8 cellular contexts compared by ENCODE assay signal in genomic region chr1:99707535-99708142, GRCh38. TPM values are rescaled to one million over a fixed set of nuclear protein-coding genes. Genes with fewer than 3 reads are reported as not detected.
DNase-seq lines count a peak whose midpoint lies in the region; ATAC-seq, FAIRE-seq and TF ChIP-seq lines count a peak whose summit lies in the region.

No MANE protein-coding gene starts in this region.

- in situ Hi-C loops in K562 (cut with MboI): loop anchor here (10.0 kb wide), 1 partner anchor 523 kb away; no protein-coding TSS in a partner anchor

- POLR2A ChIA-PET in K562 (lab: Yijun Ruan, JAX): interaction anchor here (1.0 kb wide), 1 partner anchor 9 kb away, joined by 3 read pairs; no protein-coding TSS in a partner anchor

- no peak overlapping the region for H3K9ac ChIP-seq in K562 (ENCODE audit: insufficient read depth in 1 of 2, low read depth in 2 of 2, low read length in 2 of 2)

- WGBS in K562 (ENCODE audit: insufficient coverage, low coverage, missing lambda C conversion rate): 31% methylated on average over 4 of the region's 4 CpGs

- H3K79me2 ChIP-seq in K562 (ENCODE audit: control insufficient read depth, insufficient read depth, low read length): no peaks in the 10 kb centered on the region

- no peaks in the 10 kb centered on the region for H3K9me3 ChIP-seq in K562 (replicated peaks; ENCODE audit: control insufficient read depth, insufficient read depth, low read depth, low read length)

- no peaks in the 10 kb centered on the region for H4K20me1 ChIP-seq in K562 (replicated peaks; ENCODE audit: control insufficient read depth, insufficient read depth, low read length)

- no peak overlapping the region for H2AFZ ChIP-seq in K562 (ENCODE audit: low read depth, low read length)

- H3K9me1 ChIP-seq in K562 (ENCODE audit: control insufficient read depth, insufficient read depth, low read length): no peaks in the 10 kb centered on the region

- no TSS peak for BruUV-seq in K562 (replicated peaks; lab: Mats Ljungman, UMichigan)

- peak; percentile 52 for FAIRE-seq in K562 (lab: Jason Lieb, UNC)

- no peak overlapping the region for H3K27ac ChIP-seq in K562 (ENCODE audit: extremely low read depth, low read depth, low read length)

- H3K36me3 ChIP-seq in K562 (ENCODE audit: control insufficient read depth, insufficient read depth, low read length): peaks cover 73% of the 10 kb centered on the region

- no peak overlapping the region for H3K4me2 ChIP-seq in K562 (ENCODE audit: insufficient read depth, low read length)

- intact Hi-C loops in K562 (cut with micrococcal nuclease): loop anchor here (1.0 to 10.0 kb wide), 3 partner anchors 173 to 527 kb away; no protein-coding TSS in a partner anchor

- TF ChIP-seq POLR2A in K562 (conservative IDR thresholded peaks at IDR 0.05): no peak

- TF ChIP-seq RAD21 in K562 (CRISPR knock-in tag; conservative IDR thresholded peaks at IDR 0.05 in 1 of 2, IDR thresholded peaks at IDR 0.05 in 1 of 2): peak; percentile 83 to 87

- H3K4me1 ChIP-seq in K562 (replicated peaks in 1 of 2; ENCODE audit: control insufficient read depth in 2 of 2, insufficient read depth in 2 of 2, low read length in 2 of 2): peaks cover 2 to 6% of the 10 kb centered on the region in 2 experiments; a peak in 4 of 5 replicates

- no peak overlapping the region for H3K4me3 ChIP-seq in K562

- CTCF ChIA-PET in K562 (lab: Yijun Ruan, JAX; ENCODE audit: low intra/inter-chr PET ratio): interaction anchor here (0.8 kb wide), 1 partner anchor 528 kb away, joined by 5 read pairs; no protein-coding TSS in a partner anchor

- TF ChIP-seq CTCF in K562 (IDR thresholded peaks at IDR 0.05 in 2 of 3, conservative IDR thresholded peaks at IDR 0.05 in 1 of 3; ENCODE audit: insufficient read depth in 2 of 3, low read depth in 1 of 3, low read length in 3 of 3): peak; percentile 64 to 86 (median 86)

- ATAC-seq in HG02763 (IDR thresholded peaks at IDR 0.05; ENCODE audit: unreplicated experiment) (peak; percentile 65), K562 (peak; percentile 89)

- H3K27me3 ChIP-seq in K562 (ENCODE audit: control insufficient read depth in 2 of 2, insufficient read depth in 2 of 2, low read length in 2 of 2): no peaks in the 10 kb centered on the region

- DNase-seq in activated gamma-delta T cell treated with Interleukin-2 at 50 U/mL for 16 hours: peak; percentile 28
- DNase-seq in activated gamma-delta T cell (lab: John Stamatoyannopoulos, UW): no peak
- peak; percentile 8 for DNase-seq in NCI-H146 treated with DMSO at 0.1 percent for 48 hours (lab: John Stamatoyannopoulos, UW; ENCODE audit: unreplicated experiment)
- peak; percentile 9 for DNase-seq in T-helper 22 cell (ENCODE audit: low read depth)
- peak; percentile 56 to 74 (median 58) for DNase-seq in K562 (ENCODE audit: extremely low read depth in 1 of 4, low spot score in 3 of 4)
- DNase-seq in iPS-NIHi7 (ENCODE audit: extremely low spot score): peak; percentile 57
- peak; percentile 32 to 35 for DNase-seq in stimulated activated CD4-positive, alpha-beta T cell treated with anti-CD3 and anti-CD28 coated beads, Interleukin-15, amount 100 ng/mL, for 48 hours (ENCODE audit: low read depth in 2 of 2)

- TF ChIP-seq EP300 in K562 (IDR thresholded peaks at IDR 0.05; ENCODE audit: low read length): no peak

TF ChIP-seq in K562, 482 proteins besides CTCF, POLR2A, EP300 and RAD21 (continues in another document):
- TF ChIP-seq BRF1 (IDR thresholded peaks at IDR 0.05; ENCODE audit: borderline replicate concordance, extremely low read depth, insufficient read length) (no peak), ZNF655 (CRISPR knock-in tag; IDR thresholded peaks at IDR 0.05) (no peak), CHD2 (IDR thresholded peaks at IDR 0.05; ENCODE audit: low read depth, low read length) (no peak), NR2C1 (IDR thresholded peaks at IDR 0.05) (no peak), NR2C1 (tag; IDR thresholded peaks at IDR 0.05) (no peak), CBFB (CRISPR knock-in tag; IDR thresholded peaks at IDR 0.05) (no peak), BCOR (IDR thresholded peaks at IDR 0.05) (no peak), ID3 (CRISPR knock-in tag; IDR thresholded peaks at IDR 0.05) (no peak), ID3 (tag; IDR thresholded peaks at IDR 0.05) (no peak), ZBTB33 (CRISPR knock-in tag; IDR thresholded peaks at IDR 0.05) (no peak), MAZ (CRISPR knock-in tag; conservative IDR thresholded peaks at IDR 0.05 in 1 of 2, IDR thresholded peaks at IDR 0.05 in 1 of 2) (0 out of 4 replicates have a peak, but pooled peaks of 1 of the 2 experiments have one; percentile 16), C11orf30 (IDR thresholded peaks at IDR 0.05; ENCODE audit: low read depth) (no peak), ZNF583 (CRISPR knock-in tag; IDR thresholded peaks at IDR 0.05) (no peak), ELF4 (CRISPR knock-in tag; IDR thresholded peaks at IDR 0.05) (no peak), SIRT6 (IDR thresholded peaks at IDR 0.05; ENCODE audit: low read depth, low read length) (no peak), MBD2 (IDR thresholded peaks at IDR 0.05; ENCODE audit: borderline replicate concordance, low read depth) (no peak), PTTG1 (tag; IDR thresholded peaks at IDR 0.05; ENCODE audit: low read depth) (no peak), PTBP1 (IDR thresholded peaks at IDR 0.05; ENCODE audit: low read depth, low read length) (no peak), ARID2 (IDR thresholded peaks at IDR 0.05) (0 out of 2 replicates have a peak, but pooled peaks have one; percentile 53), TEAD2 (tag; IDR thresholded peaks at IDR 0.05) (no peak), SMAD1 (IDR thresholded peaks at IDR 0.05; ENCODE audit: low read depth, low read length, partially characterized antibody) (no peak)

RNA-seq across cellular contexts. Expression of gene FRRS1, which starts 58.8 kb away (rescaled TPM):
- 114 and 187 TPM in 2 replicates for total RNA-seq in K562 (2011; cell fraction: chromatin; rRNA removed; ENCODE audit: low replicate concordance)
- 100 and 116 TPM in 2 replicates for total RNA-seq in K562 (2011; cell fraction: nucleolus; rRNA removed)
- total RNA-seq in K562 (2011; cell fraction: nucleoplasm; rRNA removed): 130 and 133 TPM in 2 replicates
- total RNA-seq in K562 (2014; rRNA removed) (17.8 and 21.7 TPM in 2 replicates), K562 (2014; rRNA removed; fragmentation: Illumina TruSeq; extraction: Trizol) (54.0 and 54.2 TPM in 2 replicates), K562 (2015; rRNA removed; fragmentation: Illumina TruSeq; extraction: Trizol) (41.2 and 43.3 TPM in 2 replicates), K562 (2021) (31.1 and 31.6 TPM in 2 replicates)
- polyA plus RNA-seq in K562 (2011; rRNA removed) (41.3 and 44.7 TPM in 2 replicates), K562 (2014; fragmentation: Illumina TruSeq; extraction: Trizol) (19.2 and 23.7 TPM in 2 replicates), K562 (2014; fragmentation: Nextera tagmentation; extraction: Ambion mirVana) (1 to 10 TPM in 1 of 2 experiments, under 1 TPM in 1; 0.87 to 1.9 TPM), K562 (2014; rRNA removed) (14.6 and 18.6 TPM in 2 replicates)
- 12.5 and 26.8 TPM in 2 replicates for polyA plus RNA-seq in K562 (2011; cell fraction: cytosol; rRNA removed)
- polyA plus RNA-seq in K562 (2011; cell fraction: nucleus; rRNA removed): 25.7 and 36.5 TPM in 2 replicates
- 17.5 and 23.2 TPM in 2 replicates for polyA plus RNA-seq in K562 (2012)
- 150 and 168 TPM in 2 replicates for polyA minus RNA-seq in K562 (2011; rRNA and poly(A)+ RNA removed)
- 41.7 and 43.8 TPM in 2 replicates for polyA minus RNA-seq in K562 (2011; cell fraction: cytosol; rRNA and poly(A)+ RNA removed)
- polyA minus RNA-seq in K562 (2011; cell fraction: nucleus; rRNA and poly(A)+ RNA removed): 35.1 and 70.3 TPM in 2 replicates
